In the genomic region with DNA sequence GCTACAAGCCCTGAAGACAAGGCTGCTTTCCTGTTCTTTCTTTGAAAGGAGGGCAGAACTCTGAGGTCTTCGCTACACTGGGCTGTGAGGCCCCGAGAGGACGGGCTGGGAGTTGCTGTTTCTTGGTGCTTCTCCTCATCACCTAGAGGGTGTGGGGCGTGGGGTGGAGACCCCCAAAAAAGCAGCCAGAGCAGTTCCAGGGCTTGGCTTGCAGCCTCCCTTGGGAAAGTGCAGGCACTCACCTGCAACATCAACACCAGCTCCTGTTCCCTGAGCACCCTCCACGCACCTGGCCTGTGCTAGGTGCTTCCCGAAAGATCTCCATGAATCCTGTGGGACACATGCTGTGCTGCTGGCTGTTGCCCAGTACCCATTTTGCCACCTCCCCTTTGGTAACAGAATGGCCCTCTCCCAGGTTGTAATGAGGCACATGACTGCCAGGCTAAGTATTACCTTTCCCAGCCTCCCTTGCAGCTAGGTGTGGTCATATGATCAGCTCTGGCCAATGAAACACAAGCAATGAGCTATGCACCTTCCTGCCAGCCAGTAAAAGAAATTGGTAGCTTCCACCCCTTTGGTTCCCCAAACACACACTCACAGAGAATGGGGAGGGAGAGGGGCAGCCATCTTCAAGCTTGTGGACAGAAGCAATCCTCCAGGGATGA, we compare ENCODE assay signal across 1 cellular context.
TF ChIP-seq lines count a peak whose summit lies in the region.

No MANE protein-coding gene starts in this region.

TF ChIP-seq in K562, 482 proteins besides CTCF, POLR2A, EP300 and RAD21 (continues in another document):
- TF ChIP-seq SMAD2 (IDR thresholded peaks at IDR 0.05; ENCODE audit: low read depth, low read length) (no peak), TOE1 (IDR thresholded peaks at IDR 0.05; ENCODE audit: borderline replicate concordance) (no peak), TOE1 (CRISPR knock-in tag; IDR thresholded peaks at IDR 0.05; ENCODE audit: borderline replicate concordance, low read depth) (no peak), POLR2G (IDR thresholded peaks at IDR 0.05; ENCODE audit: low read depth, low read length) (no peak), NFIX (CRISPR knock-in tag; IDR thresholded peaks at IDR 0.05; ENCODE audit: low read depth) (no peak), MXI1 (IDR thresholded peaks at IDR 0.05; ENCODE audit: low read depth, low read length) (no peak), KDM5B (IDR thresholded peaks at IDR 0.05; ENCODE audit: insufficient replicate concordance, low read depth, low read length) (no peak), BRD9 (IDR thresholded peaks at IDR 0.05; ENCODE audit: low read depth, partially characterized antibody) (no peak), HDAC2 (IDR thresholded peaks at IDR 0.05) (no peak), SP1 (CRISPR knock-in tag; IDR thresholded peaks at IDR 0.05) (no peak), CBX3 (IDR thresholded peaks at IDR 0.05; ENCODE audit: borderline replicate concordance in 1 of 2, low read length in 2 of 2) (peak in 1 of 2 experiments; percentile 97; a peak in 2 of 3 replicates), ZFX (CRISPR knock-in tag; IDR thresholded peaks at IDR 0.05) (no peak), CAMTA2 (CRISPR knock-in tag; conservative IDR thresholded peaks at IDR 0.05) (no peak), ZNF445 (CRISPR knock-in tag; IDR thresholded peaks at IDR 0.05; ENCODE audit: low read depth) (no peak), ZBTB1 (CRISPR knock-in tag; IDR thresholded peaks at IDR 0.05; ENCODE audit: borderline replicate concordance, low read depth) (no peak), ESRRB (CRISPR knock-in tag; IDR thresholded peaks at IDR 0.05; ENCODE audit: borderline replicate concordance) (no peak), SNIP1 (IDR thresholded peaks at IDR 0.05; ENCODE audit: low read depth) (no peak), TCFL5 (CRISPR knock-in tag; conservative IDR thresholded peaks at IDR 0.05) (no peak), BRF1 (IDR thresholded peaks at IDR 0.05; ENCODE audit: borderline replicate concordance, extremely low read depth, insufficient read length) (no peak), TBL1XR1 (IDR thresholded peaks at IDR 0.05; ENCODE audit: low read length in 2 of 2) (no peak), CEBPB (tag; IDR thresholded peaks at IDR 0.05) (no peak), ZZZ3 (IDR thresholded peaks at IDR 0.05) (no peak), CBX5 (IDR thresholded peaks at IDR 0.05; ENCODE audit: borderline replicate concordance, low read depth) (peak; percentile 91; the same call in 1 of the 2 replicates)
- TF ChIP-seq, protein P1, sequence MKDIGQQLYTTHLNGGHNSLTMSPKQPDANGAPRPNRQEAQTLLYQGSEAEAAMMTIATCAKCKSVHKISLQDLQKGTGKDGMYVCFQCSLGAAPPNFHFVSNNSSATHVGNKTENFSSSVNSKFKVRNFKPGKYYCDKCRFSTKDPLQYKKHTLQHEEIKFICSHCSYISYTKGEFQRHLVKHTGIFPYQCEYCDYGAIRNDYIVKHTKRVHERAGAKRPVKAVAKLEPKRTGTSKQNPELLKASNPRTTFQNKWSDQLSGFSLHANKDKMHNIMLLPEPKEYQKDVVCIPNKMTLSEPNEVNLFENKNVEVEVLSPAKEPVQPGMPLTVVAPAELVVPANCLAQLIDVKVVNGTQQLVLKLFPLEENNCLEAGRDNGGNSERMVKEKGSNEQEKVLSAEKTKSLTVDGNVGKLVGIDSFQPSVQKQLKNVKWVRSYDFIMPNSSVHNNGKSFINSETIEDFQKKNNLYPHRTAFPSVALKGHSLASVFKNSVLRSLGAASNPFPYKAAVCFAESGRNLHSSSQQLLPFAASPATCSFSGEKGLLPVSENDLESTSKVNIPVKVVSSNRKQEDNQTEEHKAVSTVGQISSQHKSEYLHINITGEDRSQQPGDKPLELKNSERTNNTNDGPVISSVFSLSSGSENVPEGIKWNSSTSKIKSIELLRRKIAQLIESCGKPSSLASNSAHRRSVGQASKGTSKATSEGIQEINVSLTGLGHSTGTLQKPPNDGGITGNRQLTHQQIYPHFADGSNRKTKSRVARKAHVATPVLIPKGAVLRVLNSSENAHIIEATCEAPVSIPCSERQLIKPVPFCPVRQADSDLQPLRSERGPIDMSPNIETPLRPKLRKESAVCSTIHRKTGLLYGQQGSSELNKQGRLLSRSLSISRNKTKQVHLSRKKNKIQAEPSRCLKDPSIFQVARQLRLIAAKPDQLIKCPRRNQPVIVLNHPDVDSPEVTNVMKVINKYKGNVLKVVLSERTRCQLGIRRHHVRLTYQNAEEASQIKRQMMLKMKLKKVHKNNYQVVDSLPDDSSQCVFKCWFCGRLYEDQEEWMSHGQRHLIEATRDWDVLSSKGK (CRISPR knock-in tag; IDR thresholded peaks at IDR 0.05): no peak
- TF ChIP-seq, protein P2, sequence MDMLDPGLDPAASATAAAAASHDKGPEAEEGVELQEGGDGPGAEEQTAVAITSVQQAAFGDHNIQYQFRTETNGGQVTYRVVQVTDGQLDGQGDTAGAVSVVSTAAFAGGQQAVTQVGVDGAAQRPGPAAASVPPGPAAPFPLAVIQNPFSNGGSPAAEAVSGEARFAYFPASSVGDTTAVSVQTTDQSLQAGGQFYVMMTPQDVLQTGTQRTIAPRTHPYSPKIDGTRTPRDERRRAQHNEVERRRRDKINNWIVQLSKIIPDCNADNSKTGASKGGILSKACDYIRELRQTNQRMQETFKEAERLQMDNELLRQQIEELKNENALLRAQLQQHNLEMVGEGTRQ (CRISPR knock-in tag; IDR thresholded peaks at IDR 0.05): peak; percentile 70
- TF ChIP-seq, protein P3, sequence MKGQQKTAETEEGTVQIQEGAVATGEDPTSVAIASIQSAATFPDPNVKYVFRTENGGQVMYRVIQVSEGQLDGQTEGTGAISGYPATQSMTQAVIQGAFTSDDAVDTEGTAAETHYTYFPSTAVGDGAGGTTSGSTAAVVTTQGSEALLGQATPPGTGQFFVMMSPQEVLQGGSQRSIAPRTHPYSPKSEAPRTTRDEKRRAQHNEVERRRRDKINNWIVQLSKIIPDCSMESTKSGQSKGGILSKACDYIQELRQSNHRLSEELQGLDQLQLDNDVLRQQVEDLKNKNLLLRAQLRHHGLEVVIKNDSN (CRISPR knock-in tag; IDR thresholded peaks at IDR 0.05): peak; percentile 91
- TF ChIP-seq, protein P4, sequence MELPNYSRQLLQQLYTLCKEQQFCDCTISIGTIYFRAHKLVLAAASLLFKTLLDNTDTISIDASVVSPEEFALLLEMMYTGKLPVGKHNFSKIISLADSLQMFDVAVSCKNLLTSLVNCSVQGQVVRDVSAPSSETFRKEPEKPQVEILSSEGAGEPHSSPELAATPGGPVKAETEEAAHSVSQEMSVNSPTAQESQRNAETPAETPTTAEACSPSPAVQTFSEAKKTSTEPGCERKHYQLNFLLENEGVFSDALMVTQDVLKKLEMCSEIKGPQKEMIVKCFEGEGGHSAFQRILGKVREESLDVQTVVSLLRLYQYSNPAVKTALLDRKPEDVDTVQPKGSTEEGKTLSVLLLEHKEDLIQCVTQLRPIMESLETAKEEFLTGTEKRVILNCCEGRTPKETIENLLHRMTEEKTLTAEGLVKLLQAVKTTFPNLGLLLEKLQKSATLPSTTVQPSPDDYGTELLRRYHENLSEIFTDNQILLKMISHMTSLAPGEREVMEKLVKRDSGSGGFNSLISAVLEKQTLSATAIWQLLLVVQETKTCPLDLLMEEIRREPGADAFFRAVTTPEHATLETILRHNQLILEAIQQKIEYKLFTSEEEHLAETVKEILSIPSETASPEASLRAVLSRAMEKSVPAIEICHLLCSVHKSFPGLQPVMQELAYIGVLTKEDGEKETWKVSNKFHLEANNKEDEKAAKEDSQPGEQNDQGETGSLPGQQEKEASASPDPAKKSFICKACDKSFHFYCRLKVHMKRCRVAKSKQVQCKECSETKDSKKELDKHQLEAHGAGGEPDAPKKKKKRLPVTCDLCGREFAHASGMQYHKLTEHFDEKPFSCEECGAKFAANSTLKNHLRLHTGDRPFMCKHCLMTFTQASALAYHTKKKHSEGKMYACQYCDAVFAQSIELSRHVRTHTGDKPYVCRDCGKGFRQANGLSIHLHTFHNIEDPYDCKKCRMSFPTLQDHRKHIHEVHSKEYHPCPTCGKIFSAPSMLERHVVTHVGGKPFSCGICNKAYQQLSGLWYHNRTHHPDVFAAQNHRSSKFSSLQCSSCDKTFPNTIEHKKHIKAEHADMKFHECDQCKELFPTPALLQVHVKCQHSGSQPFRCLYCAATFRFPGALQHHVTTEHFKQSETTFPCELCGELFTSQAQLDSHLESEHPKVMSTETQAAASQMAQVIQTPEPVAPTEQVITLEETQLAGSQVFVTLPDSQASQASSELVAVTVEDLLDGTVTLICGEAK (IDR thresholded peaks at IDR 0.05): no peak
- TF ChIP-seq, protein P4 (CRISPR knock-in tag; IDR thresholded peaks at IDR 0.05): no peak
- TF ChIP-seq, protein P5, sequence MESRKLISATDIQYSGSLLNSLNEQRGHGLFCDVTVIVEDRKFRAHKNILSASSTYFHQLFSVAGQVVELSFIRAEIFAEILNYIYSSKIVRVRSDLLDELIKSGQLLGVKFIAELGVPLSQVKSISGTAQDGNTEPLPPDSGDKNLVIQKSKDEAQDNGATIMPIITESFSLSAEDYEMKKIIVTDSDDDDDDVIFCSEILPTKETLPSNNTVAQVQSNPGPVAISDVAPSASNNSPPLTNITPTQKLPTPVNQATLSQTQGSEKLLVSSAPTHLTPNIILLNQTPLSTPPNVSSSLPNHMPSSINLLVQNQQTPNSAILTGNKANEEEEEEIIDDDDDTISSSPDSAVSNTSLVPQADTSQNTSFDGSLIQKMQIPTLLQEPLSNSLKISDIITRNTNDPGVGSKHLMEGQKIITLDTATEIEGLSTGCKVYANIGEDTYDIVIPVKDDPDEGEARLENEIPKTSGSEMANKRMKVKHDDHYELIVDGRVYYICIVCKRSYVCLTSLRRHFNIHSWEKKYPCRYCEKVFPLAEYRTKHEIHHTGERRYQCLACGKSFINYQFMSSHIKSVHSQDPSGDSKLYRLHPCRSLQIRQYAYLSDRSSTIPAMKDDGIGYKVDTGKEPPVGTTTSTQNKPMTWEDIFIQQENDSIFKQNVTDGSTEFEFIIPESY (CRISPR knock-in tag; IDR thresholded peaks at IDR 0.05): no peak
- TF ChIP-seq, protein P6, sequence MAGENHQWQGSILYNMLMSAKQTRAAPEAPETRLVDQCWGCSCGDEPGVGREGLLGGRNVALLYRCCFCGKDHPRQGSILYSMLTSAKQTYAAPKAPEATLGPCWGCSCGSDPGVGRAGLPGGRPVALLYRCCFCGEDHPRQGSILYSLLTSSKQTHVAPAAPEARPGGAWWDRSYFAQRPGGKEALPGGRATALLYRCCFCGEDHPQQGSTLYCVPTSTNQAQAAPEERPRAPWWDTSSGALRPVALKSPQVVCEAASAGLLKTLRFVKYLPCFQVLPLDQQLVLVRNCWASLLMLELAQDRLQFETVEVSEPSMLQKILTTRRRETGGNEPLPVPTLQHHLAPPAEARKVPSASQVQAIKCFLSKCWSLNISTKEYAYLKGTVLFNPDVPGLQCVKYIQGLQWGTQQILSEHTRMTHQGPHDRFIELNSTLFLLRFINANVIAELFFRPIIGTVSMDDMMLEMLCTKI (IDR thresholded peaks at IDR 0.05; ENCODE audit: partially characterized antibody): no peak
- TF ChIP-seq, protein P7, sequence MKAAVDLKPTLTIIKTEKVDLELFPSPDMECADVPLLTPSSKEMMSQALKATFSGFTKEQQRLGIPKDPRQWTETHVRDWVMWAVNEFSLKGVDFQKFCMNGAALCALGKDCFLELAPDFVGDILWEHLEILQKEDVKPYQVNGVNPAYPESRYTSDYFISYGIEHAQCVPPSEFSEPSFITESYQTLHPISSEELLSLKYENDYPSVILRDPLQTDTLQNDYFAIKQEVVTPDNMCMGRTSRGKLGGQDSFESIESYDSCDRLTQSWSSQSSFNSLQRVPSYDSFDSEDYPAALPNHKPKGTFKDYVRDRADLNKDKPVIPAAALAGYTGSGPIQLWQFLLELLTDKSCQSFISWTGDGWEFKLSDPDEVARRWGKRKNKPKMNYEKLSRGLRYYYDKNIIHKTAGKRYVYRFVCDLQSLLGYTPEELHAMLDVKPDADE (conservative IDR thresholded peaks at IDR 0.05; ENCODE audit: control insufficient read depth, low read depth, low read length): no peak
- TF ChIP-seq, protein P8, sequence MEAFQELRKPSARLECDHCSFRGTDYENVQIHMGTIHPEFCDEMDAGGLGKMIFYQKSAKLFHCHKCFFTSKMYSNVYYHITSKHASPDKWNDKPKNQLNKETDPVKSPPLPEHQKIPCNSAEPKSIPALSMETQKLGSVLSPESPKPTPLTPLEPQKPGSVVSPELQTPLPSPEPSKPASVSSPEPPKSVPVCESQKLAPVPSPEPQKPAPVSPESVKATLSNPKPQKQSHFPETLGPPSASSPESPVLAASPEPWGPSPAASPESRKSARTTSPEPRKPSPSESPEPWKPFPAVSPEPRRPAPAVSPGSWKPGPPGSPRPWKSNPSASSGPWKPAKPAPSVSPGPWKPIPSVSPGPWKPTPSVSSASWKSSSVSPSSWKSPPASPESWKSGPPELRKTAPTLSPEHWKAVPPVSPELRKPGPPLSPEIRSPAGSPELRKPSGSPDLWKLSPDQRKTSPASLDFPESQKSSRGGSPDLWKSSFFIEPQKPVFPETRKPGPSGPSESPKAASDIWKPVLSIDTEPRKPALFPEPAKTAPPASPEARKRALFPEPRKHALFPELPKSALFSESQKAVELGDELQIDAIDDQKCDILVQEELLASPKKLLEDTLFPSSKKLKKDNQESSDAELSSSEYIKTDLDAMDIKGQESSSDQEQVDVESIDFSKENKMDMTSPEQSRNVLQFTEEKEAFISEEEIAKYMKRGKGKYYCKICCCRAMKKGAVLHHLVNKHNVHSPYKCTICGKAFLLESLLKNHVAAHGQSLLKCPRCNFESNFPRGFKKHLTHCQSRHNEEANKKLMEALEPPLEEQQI (IDR thresholded peaks at IDR 0.05): no peak
